In the genomic region with DNA sequence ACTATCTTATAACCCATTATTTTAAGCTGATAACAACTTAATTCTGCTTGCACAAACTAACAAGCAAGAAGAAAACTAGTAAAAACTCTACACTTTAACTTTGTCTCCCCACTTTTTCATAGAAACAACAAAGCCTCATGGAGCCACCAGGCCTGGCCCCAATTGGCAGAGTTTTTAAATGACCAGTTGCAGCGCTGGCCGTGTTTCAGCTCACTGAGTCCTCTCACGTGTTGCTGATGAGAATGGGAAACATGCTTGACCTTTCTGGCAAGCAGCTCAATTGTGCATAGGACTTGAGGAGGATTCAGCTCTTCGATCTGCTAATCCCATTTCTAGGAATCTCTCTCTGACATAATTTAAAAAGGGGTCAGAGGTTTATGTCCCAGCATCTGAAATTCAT, we compare ENCODE assay signal across 34 cellular contexts. TPM values are rescaled to one million over a fixed set of nuclear protein-coding genes. Genes with fewer than 3 reads are reported as not detected.
"Had no signal": no experiment of that assay in that cellular context is flagged by ENCODE, and none has a peak within 500 bp of the region (broad histone marks: within the 10 kb centered on the region; RNA-seq: fewer than 3 reads in every experiment).

No MANE protein-coding gene starts in this region.

- DNase-seq: activated CD4-positive, alpha-beta T cell treated with anti-CD3 and anti-CD28 coated beads for 4 hours; activated CD4-positive, alpha-beta T cell treated with anti-CD3 and anti-CD28 coated beads, Interleukin-2, amount 50 U/mL, for 4 hours; activated T-cell treated with anti-CD3 and anti-CD28 coated beads, Interleukin-2, amount 50 U/mL, for 1 hour; amniotic stem cell; brain microvascular endothelial cell; caudate nucleus; effector CD4-positive, alpha-beta T cell; foreskin melanocyte; heart right ventricle; left ventricle myocardium inferior; naive B cell; nephron progenitor cell; ovary; sigmoid colon; small intestine; stimulated activated CD4-positive, alpha-beta T cell treated with anti-CD3 and anti-CD28 coated beads, Interleukin-1b, Interleukin-23, amount 100 ng/mL, for 48 hours; stimulated activated CD4-positive, alpha-beta T cell treated with anti-CD3 and anti-CD28 coated beads, Interleukin-4, amount 100 ng/mL, for 4 hours; stimulated activated CD8-positive, alpha-beta memory T cell treated with anti-CD3 and anti-CD28 coated beads, Interleukin-4, amount 100 ng/mL, for 48 hours; stimulated activated naive CD8-positive, alpha-beta T cell treated with anti-CD3 and anti-CD28 coated beads, Interleukin-15, amount 100 ng/mL, for 72 hours; substantia nigra; T-helper 9 cell; tibial artery had no signal

- H3K9me3 Mint-ChIP-seq: activated naive CD4-positive, alpha-beta T cell treated with anti-CD3 and anti-CD28 coated beads, Interleukin-2, amount 10 ng/mL, durations not matched to agents 7 days and 5 days; activated T-helper 1 cell treated with anti-CD3 and anti-CD28 coated beads, Interleukin-12 subunit alpha, Interleukin-12 subunit beta, Interleukin-2, Interleukin-4 antibody, amounts not matched to agents 30 ng/mL and 10 ng/mL and 1 ng/mL, durations not matched to agents 14 hours and 24 hours and 36 hours; dendritic cell treated with granulocyte-macrophage colony-stimulating factor and Interleukin-4, amounts not matched to agents 40 ng/mL and 50 ng/mL, for 4 days; naive B cell; stimulated activated memory B cell treated with anti-CD40 and anti-IgM and Interleukin-4, amounts not matched to agents 10 μg/mL and 1 μg/mL and 100 μg/mL, for 72 hours had no signal

- H3K27me3 Mint-ChIP-seq: stimulated activated memory B cell treated with anti-CD40 and anti-IgM and Interleukin-4, amounts not matched to agents 10 μg/mL and 1 μg/mL and 100 μg/mL, for 72 hours; stimulated activated naive CD8-positive, alpha-beta T cell treated with anti-CD3 and anti-CD28 coated beads, Interleukin-15, amount 100 ng/mL, for 72 hours had no signal

- H3K4me3 ChIP-seq: esophagus muscularis mucosa, heart right ventricle, left ventricle myocardium inferior, ovary, sigmoid colon, tibial artery had no signal

- H3K27ac Mint-ChIP-seq: activated naive CD4-positive, alpha-beta T cell treated with anti-CD3 and anti-CD28 coated beads, Interleukin-2, amount 10 ng/mL, durations not matched to agents 7 days and 5 days; activated T-helper 1 cell treated with anti-CD3 and anti-CD28 coated beads, Interleukin-12 subunit alpha, Interleukin-12 subunit beta, Interleukin-2, Interleukin-4 antibody, amounts not matched to agents 30 ng/mL and 10 ng/mL and 1 ng/mL, durations not matched to agents 14 hours and 24 hours and 36 hours; dendritic cell treated with granulocyte-macrophage colony-stimulating factor and Interleukin-4, amounts not matched to agents 40 ng/mL and 50 ng/mL, for 4 days; mesothelial cell of epicardium; naive B cell; nephron progenitor cell; progenitor cell of endocrine pancreas; stimulated activated memory B cell treated with anti-CD40 and anti-IgM and Interleukin-4, amounts not matched to agents 10 μg/mL and 1 μg/mL and 100 μg/mL, for 72 hours had no signal

- H3K27me3 ChIP-seq: brain microvascular endothelial cell, esophagus muscularis mucosa, heart right ventricle, ovary, sigmoid colon had no signal

- H3K4me1 ChIP-seq: esophagus muscularis mucosa, heart right ventricle, left ventricle myocardium inferior, sigmoid colon, tibial artery had no signal

- H3K27ac ChIP-seq: brain microvascular endothelial cell, esophagus muscularis mucosa, heart right ventricle, left ventricle myocardium inferior, neutrophil, ovary, sigmoid colon, tibial artery, VCaP had no signal

- H3K9me3 ChIP-seq: esophagus muscularis mucosa, left ventricle myocardium inferior, neutrophil, ovary, sigmoid colon, tibial artery had no signal

- H3K36me3 ChIP-seq: brain microvascular endothelial cell, esophagus muscularis mucosa, heart right ventricle, left ventricle myocardium inferior, neutrophil, ovary, sigmoid colon, tibial artery had no signal

- H3K4me1 Mint-ChIP-seq: activated naive CD4-positive, alpha-beta T cell treated with anti-CD3 and anti-CD28 coated beads, Interleukin-2, amount 10 ng/mL, durations not matched to agents 7 days and 5 days; naive B cell; stimulated activated memory B cell treated with anti-CD40 and anti-IgM and Interleukin-4, amounts not matched to agents 10 μg/mL and 1 μg/mL and 100 μg/mL, for 72 hours; stimulated activated naive CD8-positive, alpha-beta T cell treated with anti-CD3 and anti-CD28 coated beads, Interleukin-15, amount 100 ng/mL, for 72 hours had no signal

- H3K36me3 Mint-ChIP-seq: activated naive CD4-positive, alpha-beta T cell treated with anti-CD3 and anti-CD28 coated beads, Interleukin-2, amount 10 ng/mL, durations not matched to agents 7 days and 5 days; naive B cell had no signal

- H3K4me3 Mint-ChIP-seq: activated naive CD4-positive, alpha-beta T cell treated with anti-CD3 and anti-CD28 coated beads, Interleukin-2, amount 10 ng/mL, durations not matched to agents 7 days and 5 days; activated T-helper 1 cell treated with anti-CD3 and anti-CD28 coated beads, Interleukin-12 subunit alpha, Interleukin-12 subunit beta, Interleukin-2, Interleukin-4 antibody, amounts not matched to agents 30 ng/mL and 10 ng/mL and 1 ng/mL, durations not matched to agents 14 hours and 24 hours and 36 hours; dendritic cell treated with granulocyte-macrophage colony-stimulating factor and Interleukin-4, amounts not matched to agents 40 ng/mL and 50 ng/mL, for 4 days; mesothelial cell of epicardium; naive B cell; nephron progenitor cell; stimulated activated memory B cell treated with anti-CD40 and anti-IgM and Interleukin-4, amounts not matched to agents 10 μg/mL and 1 μg/mL and 100 μg/mL, for 72 hours; stimulated activated naive CD8-positive, alpha-beta T cell treated with anti-CD3 and anti-CD28 coated beads, Interleukin-15, amount 100 ng/mL, for 72 hours had no signal

RNA-seq across cellular contexts. Expression of a gene that starts 24.5 kb away (rescaled TPM):
- total RNA-seq: activated T-helper 1 cell treated with anti-CD3 and anti-CD28 coated beads, Interleukin-12 subunit alpha, Interleukin-12 subunit beta, Interleukin-2, Interleukin-4 antibody, amounts not matched to agents 30 ng/mL and 10 ng/mL and 1 ng/mL, durations not matched to agents 14 hours and 24 hours and 36 hours; esophagus muscularis mucosa; glomerular endothelial cell; heart right ventricle; left ventricle myocardium inferior; lung microvascular endothelial cell; T-helper 1 cell treated with Interleukin-12 subunit alpha and Interleukin-12 subunit beta and Interleukin-4 antibody, amounts not matched to agents 30 ng/mL and 1 ng/mL, for 36 hours had no signal
